ENCODE assay signal across 14 cellular contexts in the genomic region with DNA sequence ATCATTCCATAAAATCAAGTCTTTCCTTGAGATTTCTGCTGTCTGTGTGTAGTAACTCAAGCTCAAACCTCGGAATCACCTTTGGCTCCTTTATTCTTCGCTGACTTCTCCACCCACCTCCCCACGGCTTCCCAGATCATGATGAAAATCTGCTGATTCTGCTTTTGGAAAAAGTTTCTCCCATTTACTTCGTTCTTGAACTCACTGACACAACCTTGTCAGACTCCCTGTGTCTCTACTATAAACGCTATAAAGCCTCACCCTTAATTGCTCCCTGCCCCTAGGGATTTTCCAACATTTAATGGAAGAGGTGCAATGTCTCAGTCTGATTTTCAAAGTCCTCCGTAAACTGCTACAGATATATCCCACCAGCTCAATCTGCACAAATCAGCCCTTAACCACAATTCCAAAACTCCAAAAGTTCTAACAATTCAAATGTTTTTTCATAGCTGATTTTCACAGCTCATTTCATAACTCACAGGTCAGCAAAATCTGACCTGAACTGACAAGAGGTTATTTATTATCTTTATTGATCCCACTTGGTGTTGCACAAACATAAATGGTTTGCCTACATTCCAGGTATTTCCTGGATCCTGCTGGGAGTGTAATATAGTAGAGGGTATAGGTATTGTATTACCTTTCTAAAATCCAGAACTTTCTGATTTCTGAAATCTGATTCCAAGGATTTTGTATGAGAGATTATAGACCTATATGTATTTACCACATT.
"Had no signal": no experiment of that assay in that cellular context is flagged by ENCODE, and none has a peak within 500 bp of the region (broad histone marks: within the 10 kb centered on the region; RNA-seq: fewer than 3 reads in every experiment).

No MANE protein-coding gene starts in this region.

- H3K36me3 Mint-ChIP-seq: activated naive CD8-positive, alpha-beta T cell treated with anti-CD3 and anti-CD28 coated beads, Interleukin-2, amount 10 ng/mL, durations not matched to agents 7 days and 5 days had no signal

- H3K4me1 Mint-ChIP-seq: activated CD4-positive, alpha-beta memory T cell treated with anti-CD3 and anti-CD28 coated beads, Interleukin-2, amount 10 ng/mL, durations not matched to agents 7 days and 5 days; activated naive CD8-positive, alpha-beta T cell treated with anti-CD3 and anti-CD28 coated beads, Interleukin-2, amount 10 ng/mL, durations not matched to agents 7 days and 5 days had no signal

- H3K27ac Mint-ChIP-seq: activated CD4-positive, alpha-beta memory T cell treated with anti-CD3 and anti-CD28 coated beads, Interleukin-2, amount 10 ng/mL, durations not matched to agents 7 days and 5 days; activated naive CD8-positive, alpha-beta T cell treated with anti-CD3 and anti-CD28 coated beads, Interleukin-2, amount 10 ng/mL, durations not matched to agents 7 days and 5 days had no signal

- ATAC-seq: activated T-cell treated with anti-CD3 and anti-CD28 coated beads, Interleukin-2, amount 50 U/mL, for 72 hours; esophagus mucosa; left cardiac atrium had no signal

- FAIRE-seq: endometrium, urothelium cell line had no signal

- H3K9me3 ChIP-seq: stomach, thoracic aorta had no signal

- H3K4me3 ChIP-seq: stomach, thoracic aorta had no signal

- H3K27ac ChIP-seq: stomach, thoracic aorta had no signal

- H3K27me3 ChIP-seq: stomach had no signal

- H3K9me3 Mint-ChIP-seq: activated CD4-positive, alpha-beta memory T cell treated with anti-CD3 and anti-CD28 coated beads, Interleukin-2, amount 10 ng/mL, durations not matched to agents 7 days and 5 days; activated naive CD8-positive, alpha-beta T cell treated with anti-CD3 and anti-CD28 coated beads, Interleukin-2, amount 10 ng/mL, durations not matched to agents 7 days and 5 days; activated T-cell treated with anti-CD3 and anti-CD28 coated beads, Interleukin-2, amount 50 U/mL, for 72 hours had no signal

- DNase-seq: activated CD4-positive, alpha-beta memory T cell treated with anti-CD3 and anti-CD28 coated beads, Interleukin-2, amount 10 ng/mL, durations not matched to agents 7 days and 5 days; activated CD4-positive, alpha-beta T cell treated with anti-CD3 and anti-CD28 coated beads for 1 hour; activated gamma-delta T cell treated with Interleukin-2 at 50 U/mL for 16 hours; activated naive CD8-positive, alpha-beta T cell treated with anti-CD3 and anti-CD28 coated beads, Interleukin-2, amount 10 ng/mL, durations not matched to agents 7 days and 5 days; activated T-cell treated with anti-CD3 and anti-CD28 coated beads, Interleukin-2, amount 50 U/mL, for 72 hours; aorta; glutamatergic neuron; left cardiac atrium; stimulated activated CD4-positive, alpha-beta T cell treated with anti-CD3 and anti-CD28 coated beads, Interleukin-15, amount 100 ng/mL, for 24 hours; stomach had no signal

- H3K4me3 Mint-ChIP-seq: activated CD4-positive, alpha-beta memory T cell treated with anti-CD3 and anti-CD28 coated beads, Interleukin-2, amount 10 ng/mL, durations not matched to agents 7 days and 5 days; activated naive CD8-positive, alpha-beta T cell treated with anti-CD3 and anti-CD28 coated beads, Interleukin-2, amount 10 ng/mL, durations not matched to agents 7 days and 5 days; activated T-cell treated with anti-CD3 and anti-CD28 coated beads, Interleukin-2, amount 50 U/mL, for 72 hours had no signal
